In the genomic region with DNA sequence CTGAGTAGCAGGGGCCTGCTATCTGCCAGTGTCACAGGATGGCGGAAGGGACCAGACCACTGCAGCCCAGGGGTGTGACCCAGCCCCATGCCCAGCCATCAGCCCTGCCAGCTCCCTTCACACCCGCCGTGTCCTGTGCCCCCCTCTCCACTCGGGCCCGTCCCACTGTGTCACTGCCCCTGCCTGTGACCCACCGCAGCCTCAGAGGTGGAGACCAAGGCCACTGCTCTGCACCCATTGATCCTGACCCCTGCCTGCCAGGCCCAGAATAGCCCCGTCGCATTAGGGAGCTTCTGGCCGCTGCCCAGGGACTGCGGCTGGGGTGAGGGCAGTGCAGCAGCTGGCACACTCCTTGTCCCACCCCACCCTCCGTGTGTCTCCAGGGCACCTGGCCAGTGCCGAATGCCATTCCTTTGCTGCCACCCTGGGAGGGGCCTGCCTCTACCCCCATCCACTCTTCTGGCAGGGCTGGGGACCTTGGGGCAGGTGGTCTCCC, we compare ENCODE assay signal across 15 cellular contexts. TPM values are rescaled to one million over a fixed set of nuclear protein-coding genes. Genes with fewer than 3 reads are reported as not detected.
A peak's percentile ranks its signal among the peaks of the same experiment; 100 is the strongest.
DNase-seq lines count a peak whose midpoint lies in the region; ATAC-seq and TF ChIP-seq lines count a peak whose summit lies in the region.
"Had no signal": no experiment of that assay in that cellular context is flagged by ENCODE, and none has a peak within 500 bp of the region (broad histone marks: within the 10 kb centered on the region; RNA-seq: fewer than 3 reads in every experiment).

No MANE protein-coding gene starts in this region.

- H3K36me3 ChIP-seq in HCT116 (ENCODE audit: control insufficient read depth in 1 of 2, insufficient read depth in 2 of 2, low read length in 2 of 2) (no peaks in the 10 kb centered on the region; a peak in 1 of 4 replicates), breast epithelium (no peaks in the 10 kb centered on the region), skeletal muscle tissue (ENCODE audit: control insufficient read depth in 3 of 3, insufficient read depth in 3 of 3, low read length in 3 of 3) (peaks cover 0 to 3% (median 2%) of the 10 kb centered on the region in 3 donors), Peyer's patch (peaks cover 0 to 23% (median 0%) of the 10 kb centered on the region in 3 donors)

- H4K20me1 ChIP-seq in HCT116 (ENCODE audit: insufficient read depth), result no peaks in the 10 kb centered on the region

- DNase-seq in HCT116 (ENCODE audit: low read depth, low spot score), result no peak
- no peak for DNase-seq in breast epithelium (ENCODE audit: low spot score in 2 of 2)
- DNase-seq in right cardiac atrium, result peak; percentile 73 to 93 (median 89)
- no peak for DNase-seq in hepatic stellate cell (ENCODE audit: low spot score)
- no peak for DNase-seq in Peyer's patch
- DNase-seq: dermis blood vessel endothelial cell, foreskin melanocyte, GF-D8, NCI-H2107, posterior cingulate gyrus had no signal

- TF ChIP-seq CTCF in HCT116 (IDR thresholded peaks at IDR 0.05 in 2 of 3, conservative IDR thresholded peaks at IDR 0.05 in 1 of 3; ENCODE audit: borderline replicate concordance in 1 of 3, insufficient read depth in 1 of 3, low read depth in 2 of 3, low read length in 2 of 3), result no peak
- no peak for TF ChIP-seq CTCF in breast epithelium (IDR thresholded peaks at IDR 0.05)
- no peak for TF ChIP-seq CTCF in Peyer's patch (IDR thresholded peaks at IDR 0.05)

- RAD21 ChIA-PET in HCT116 (lab: Charles Lee; ENCODE audit: low non-redundant PET in 1 of 2, low total read pairs in 2 of 2, uncharacterized antibody in 2 of 2, unreplicated experiment in 2 of 2), result no interaction called here

- no TSS peak for BruUV-seq in HCT116 (replicated peaks; lab: Mats Ljungman, UMichigan)

- H3K9me2 ChIP-seq in HCT116 (ENCODE audit: insufficient read depth), result no peaks in the 10 kb centered on the region

- H3K4me3 ChIP-seq in HCT116 (replicated peaks in 1 of 2; ENCODE audit: low read depth in 1 of 2, low read length in 2 of 2), result no peak overlapping the region
- peak overlapping the region in 1 of 3 donors; percentile 97 for H3K4me3 ChIP-seq in breast epithelium
- H3K4me3 ChIP-seq in right cardiac atrium (ENCODE audit: low read length), result no peak overlapping the region
- H3K4me3 ChIP-seq in skeletal muscle tissue (ENCODE audit: low read length in 3 of 3), result peak overlapping the region in 1 of 3 donors; percentile 6
- H3K4me3 ChIP-seq in Peyer's patch, result no peak overlapping the region

- H3K9me3 ChIP-seq in HCT116 (ENCODE audit: control insufficient read depth in 1 of 2, insufficient read depth in 1 of 2, low read depth in 1 of 2, low read length in 2 of 2) (no peaks in the 10 kb centered on the region), breast epithelium (no peaks in the 10 kb centered on the region), right cardiac atrium (ENCODE audit: control insufficient read depth, low read length) (no peaks in the 10 kb centered on the region), skeletal muscle tissue (ENCODE audit: control insufficient read depth in 3 of 3, low read length in 3 of 3) (no peaks in the 10 kb centered on the region), Peyer's patch (no peaks in the 10 kb centered on the region)

- H2AFZ ChIP-seq in HCT116 (ENCODE audit: low read depth, low read length, poor library complexity, severe bottlenecking), result no peak overlapping the region

- no peak overlapping the region for H3K4me2 ChIP-seq in HCT116 (ENCODE audit: low read length)

- H3K79me2 ChIP-seq in HCT116 (ENCODE audit: insufficient read depth, low read length), result no peaks in the 10 kb centered on the region

- TF ChIP-seq POLR2A in HCT116 (IDR thresholded peaks at IDR 0.05; ENCODE audit: borderline replicate concordance, extremely low read depth, insufficient read depth, insufficient read length) (no peak), breast epithelium (IDR thresholded peaks at IDR 0.05) (no peak), Peyer's patch (IDR thresholded peaks at IDR 0.05) (no peak)

- intact Hi-C loops in HCT116 (cut with micrococcal nuclease) (no loop called here), breast epithelium (cut with DNase I; ENCODE audit: low total_unique reads) (no loop called here), right cardiac atrium (cut with DNase I) (no loop called here)

- 60% methylated on average over 12 of the region's 12 CpGs for WGBS in right cardiac atrium

- CTCF ChIA-PET in HCT116 (lab: Charles Lee), result interaction anchor here (4.7 kb wide), 1 partner anchor 9 kb away, joined by 20 read pairs; no protein-coding TSS in a partner anchor

- H3K9ac ChIP-seq in HCT116 (ENCODE audit: low read length) (no peak overlapping the region), skeletal muscle tissue (ENCODE audit: low read depth in 1 of 3, low read length in 3 of 3) (peak overlapping the region in 2 of 3 donors; percentile 27 to 57)

- no peak for TF ChIP-seq RAD21 in HCT116 (IDR thresholded peaks at IDR 0.05; ENCODE audit: low read depth)

- peaks cover 21 to 27% of the 10 kb centered on the region in 2 experiments for H3K4me1 ChIP-seq in HCT116 (ENCODE audit: control insufficient read depth in 1 of 2, insufficient read depth in 2 of 2, low read length in 2 of 2)
- peaks cover 42 to 56% of the 10 kb centered on the region in 2 donors for H3K4me1 ChIP-seq in breast epithelium
- H3K4me1 ChIP-seq in right cardiac atrium (ENCODE audit: control insufficient read depth, insufficient read depth, low read length), result peaks cover 12% of the 10 kb centered on the region
- H3K4me1 ChIP-seq in skeletal muscle tissue (ENCODE audit: control insufficient read depth in 3 of 3, insufficient read depth in 3 of 3, low read length in 3 of 3), result peaks cover 48 to 72% (median 71%) of the 10 kb centered on the region in 3 donors
- H3K4me1 ChIP-seq in Peyer's patch, result peaks cover 0 to 45% (median 25%) of the 10 kb centered on the region in 4 donors

- H3K27ac ChIP-seq in HCT116 (ENCODE audit: low read depth, low read length) (peak overlapping the region; percentile 42; the same call in 1 of the 2 replicates), breast epithelium (peak overlapping the region; percentile 96 to 99), right cardiac atrium (ENCODE audit: low read length) (peak overlapping the region; percentile 77), skeletal muscle tissue (ENCODE audit: low read depth, low read length) (peak overlapping the region; percentile 30), Peyer's patch (peak overlapping the region in 2 of 4 donors; percentile 12 to 89)

- ATAC-seq in HCT116 (no peak), right cardiac atrium (peak; percentile 2 to 7), GM19455 (IDR thresholded peaks at IDR 0.05; ENCODE audit: unreplicated experiment) (no peak), GM21367 (IDR thresholded peaks at IDR 0.05; ENCODE audit: unreplicated experiment) (no peak)
- ATAC-seq: activated naive CD4-positive, alpha-beta T cell treated with anti-CD3 and anti-CD28 coated beads, Interleukin-2, amount 50 U/mL, for 72 hours; stimulated activated effector memory CD8-positive, alpha-beta T cell treated with anti-CD3 and anti-CD28 coated beads, Interleukin-12 subunit alpha, Interleukin-12 subunit beta, amount 100 ng/mL, for 72 hours had no signal

- POLR2A ChIA-PET in HCT116 (lab: Charles Lee), result no interaction called here

- H3K27me3 ChIP-seq in HCT116 (ENCODE audit: insufficient read depth, low read length) (no peaks in the 10 kb centered on the region), breast epithelium (no peaks in the 10 kb centered on the region), right cardiac atrium (ENCODE audit: control insufficient read depth, insufficient read depth) (no peaks in the 10 kb centered on the region), skeletal muscle tissue (ENCODE audit: control insufficient read depth in 3 of 3, insufficient read depth in 3 of 3, low read length in 3 of 3) (peaks cover 0 to 4% (median 0%) of the 10 kb centered on the region in 3 donors), Peyer's patch (peaks cover 0 to 25% of the 10 kb centered on the region in 2 donors)

RNA-seq across cellular contexts. Expression of gene CRIP2, which starts 2.1 kb away (rescaled TPM):
- total RNA-seq in HCT116 (2021; ENCODE audit: unreplicated experiment) (31.1 TPM), breast epithelium (100 to 1,000 TPM in 1 of 3 donors, 10 to 100 TPM in 2; 46.2 to 146 (median 92.1) TPM), right cardiac atrium (1,000 to 10,000 TPM; 1,091 to 1,370 (median 1,238) TPM), skeletal muscle tissue (77.8 TPM), Peyer's patch (10 to 100 TPM; 20.8 to 69.3 (median 41.9) TPM)
- polyA plus RNA-seq in HCT116 (2012), result 37.8 and 43.3 TPM in 2 replicates
- 1,790 TPM for polyA plus RNA-seq in right cardiac atrium

RNA-seq across cellular contexts. Expression of gene CRIP1, which starts 14.1 kb away (rescaled TPM):
- total RNA-seq in HCT116 (2021; ENCODE audit: unreplicated experiment) (260 TPM), breast epithelium (10 to 100 TPM; 24.1 to 32.8 (median 32.8) TPM), right cardiac atrium (100 to 1,000 TPM; 161 to 218 (median 192) TPM), skeletal muscle tissue (5.2 TPM), Peyer's patch (100 to 1,000 TPM in 1 of 4 donors, 10 to 100 TPM in 3; 33.8 to 239 (median 37.8) TPM)
- 613 and 656 TPM in 2 replicates for polyA plus RNA-seq in HCT116 (2012)
- 243 TPM for polyA plus RNA-seq in right cardiac atrium

RNA-seq across cellular contexts. Expression of gene TEDC1, which starts 18.5 kb away (rescaled TPM):
- total RNA-seq in HCT116 (2021; ENCODE audit: unreplicated experiment) (40.4 TPM), breast epithelium (1 to 10 TPM; 4.9 to 7.8 (median 6.7) TPM), right cardiac atrium (1 to 10 TPM; 5.2 to 6.9 (median 5.8) TPM), skeletal muscle tissue (2.1 TPM), Peyer's patch (10 to 100 TPM in 2 of 4 donors, 1 to 10 TPM in 2; 7.0 to 42.1 (median 15.1) TPM)
- polyA plus RNA-seq in HCT116 (2012), result 30.8 and 33.5 TPM in 2 replicates
- 6.5 TPM for polyA plus RNA-seq in right cardiac atrium

RNA-seq across cellular contexts. Expression of gene MTA1, which starts 52.9 kb away (rescaled TPM):
- total RNA-seq in HCT116 (2021; ENCODE audit: unreplicated experiment) (229 TPM), breast epithelium (10 to 100 TPM; 50.7 to 70.1 (median 68.8) TPM), right cardiac atrium (100 to 1,000 TPM; 121 to 179 (median 157) TPM), skeletal muscle tissue (19.3 TPM), Peyer's patch (100 to 1,000 TPM in 3 of 4 donors, 10 to 100 TPM in 1; 75.7 to 295 (median 165) TPM)
- 132 and 135 TPM in 2 replicates for polyA plus RNA-seq in HCT116 (2012)
- polyA plus RNA-seq in right cardiac atrium, result 131 TPM

RNA-seq across cellular contexts. Expression of gene TMEM121, which starts 53.8 kb away (rescaled TPM):
- 5.5 TPM for total RNA-seq in HCT116 (2021; ENCODE audit: unreplicated experiment)
- 3.4 and 4.6 TPM in 2 replicates for polyA plus RNA-seq in HCT116 (2012)
- total RNA-seq in breast epithelium, result 1 to 10 TPM; 2.4 to 9.2 (median 9.2) TPM
- total RNA-seq in right cardiac atrium, result 1 to 10 TPM; 2.8 to 4.4 (median 3.6) TPM
- polyA plus RNA-seq in right cardiac atrium, result 2.3 TPM
- total RNA-seq in skeletal muscle tissue, result 3.1 TPM
- 1 to 10 TPM in 2 of 4 donors, under 1 TPM in 1, not detected in 1; 0.94 to 2.5 (median 1.1) TPM for total RNA-seq in Peyer's patch

Comparison
In these comparisons a context has a peak if more than half of its experiments do, and no peak if none do; other contexts are left out.
1. ATAC-seq: peak in right cardiac atrium (2 of 2); none in HCT116 (single experiment), GM19455 (single experiment) and GM21367 (single experiment).
2. DNase-seq: peak in right cardiac atrium (3 of 3); none in HCT116 (single experiment), breast epithelium (0 of 2), hepatic stellate cell (single experiment) and Peyer's patch (0 of 3).
3. RNA of gene CRIP2, which starts 2.1 kb away (total RNA-seq): 1,091 to 1,370 TPM in right cardiac atrium; 46.2 to 146 TPM in breast epithelium, 77.8 TPM in skeletal muscle tissue (single experiment), 20.8 to 69.3 TPM in Peyer's patch and 31.1 TPM in HCT116 (single experiment); every median in the first group is over 4 times any median in the second.